10 cellular contexts compared by ENCODE assay signal in genomic region chr12:92297932-92298681, GRCh38.
A peak's percentile ranks its signal among the peaks of the same experiment; 100 is the strongest.
DNase-seq lines count a peak whose midpoint lies in the region; ATAC-seq and TF ChIP-seq lines count a peak whose summit lies in the region.
"Had no signal": no experiment of that assay in that cellular context is flagged by ENCODE, and none has a peak within 500 bp of the region (broad histone marks: within the 10 kb centered on the region; RNA-seq: fewer than 3 reads in every experiment).

No MANE protein-coding gene starts in this region.

- H3K9ac ChIP-seq in neuronal stem cell (ENCODE audit: low read depth, low read length, poor library complexity): no peak overlapping the region
- no peak overlapping the region for H3K9ac ChIP-seq in H9 (ENCODE audit: extremely low read depth, insufficient read length, low read length)

- no peaks in the 10 kb centered on the region for H3K23me2 ChIP-seq in H9 (ENCODE audit: insufficient read length, low read depth, low read length, poor library complexity, severe bottlenecking)

- TF ChIP-seq CTCF in astrocyte of the cerebellum (IDR thresholded peaks at IDR 0.05; ENCODE audit: low read depth, low read length, missing control alignments) (no peak), H9 (conservative IDR thresholded peaks at IDR 0.05) (no peak)

- DNase-seq in EL (peak; percentile 54), astrocyte of the cerebellum (ENCODE audit: low read depth) (peak; percentile 58), neuronal stem cell (ENCODE audit: low spot score) (no peak), H9 (no peak), NCI-H748 treated with DMSO at 0.1 percent for 48 hours (lab: John Stamatoyannopoulos, UW) (no peak)
- DNase-seq: NCI-H524 treated with DMSO at 0.1 percent for 48 hours had no signal

- no peak overlapping the region for H4K5ac ChIP-seq in H9 (ENCODE audit: insufficient read length, low read depth, low read length)

- no peaks in the 10 kb centered on the region for H3K27me3 ChIP-seq in neuronal stem cell (ENCODE audit: control insufficient read depth in 3 of 3, insufficient read depth in 3 of 3, low read depth in 1 of 3, low read length in 3 of 3)
- no peaks in the 10 kb centered on the region for H3K27me3 ChIP-seq in H9 (ENCODE audit: insufficient read depth, low read length)

- no CpG with 5 or more reads among the region's 8 CpGs for WGBS in neuronal stem cell (ENCODE audit: extremely low coverage in 2 of 2, insufficient read length in 2 of 2, insufficient replicate concordance in 1 of 2), 2 donors
- no CpG with 5 or more reads among the region's 8 CpGs for WGBS in H9 (ENCODE audit: extremely low coverage, insufficient read length, low lambda C conversion rate)

- H3K79me2 ChIP-seq in H9 (ENCODE audit: insufficient read depth, low read length): no peaks in the 10 kb centered on the region

- H3K4ac ChIP-seq in neuronal stem cell (ENCODE audit: low read length) (no peak overlapping the region), H9 (ENCODE audit: low read depth, low read length) (no peak overlapping the region)

- H4K91ac ChIP-seq in neuronal stem cell (ENCODE audit: low read depth, low read length, poor library complexity) (no peak overlapping the region), H9 (ENCODE audit: insufficient read length, low read depth, low read length) (no peak overlapping the region)

- no peaks in the 10 kb centered on the region for H3K36me3 Mint-ChIP-seq in H9 (ENCODE audit: insufficient read depth in 1 of 3, low read depth in 3 of 3)
- H3K36me3 Mint-ChIP-seq: brain had no signal

- no peaks in the 10 kb centered on the region for H3K9me3 ChIP-seq in neuronal stem cell (replicated peaks in 1 of 2; ENCODE audit: control insufficient read depth in 2 of 2, insufficient read depth in 1 of 2, low read depth in 1 of 2, low read length in 2 of 2)
- no peaks in the 10 kb centered on the region for H3K9me3 ChIP-seq in H9 (ENCODE audit: control insufficient read depth, low read depth, low read length)

- no peaks in the 10 kb centered on the region for H4K20me1 ChIP-seq in H9 (ENCODE audit: control insufficient read depth, insufficient read depth, insufficient read length)

- H3K79me1 ChIP-seq in neuronal stem cell (ENCODE audit: low read depth, low read length) (no peaks in the 10 kb centered on the region), H9 (ENCODE audit: insufficient read depth, low read depth, low read length, poor library complexity, severe bottlenecking) (no peaks in the 10 kb centered on the region)

- H3K4me1 ChIP-seq in neuronal stem cell (ENCODE audit: control insufficient read depth in 2 of 2, insufficient read depth in 1 of 2, low read depth in 1 of 2, low read length in 2 of 2) (peaks cover 4 to 7% of the 10 kb centered on the region in 2 donors), H9 (ENCODE audit: insufficient read depth, low read length) (no peaks in the 10 kb centered on the region)

- H2BK20ac ChIP-seq in H9 (ENCODE audit: low read depth, low read length, poor library complexity, severe bottlenecking): no peak overlapping the region

- H2AFZ ChIP-seq in neuronal stem cell (ENCODE audit: low read length): peak overlapping the region; percentile 9
- no peak overlapping the region for H2AFZ ChIP-seq in H9 (ENCODE audit: low read length)

- H2AK5ac ChIP-seq in neuronal stem cell (ENCODE audit: low read depth, low read length): no peak overlapping the region
- H2AK5ac ChIP-seq in H9 (ENCODE audit: insufficient read length, low read length): no peak overlapping the region

- H3K9me3 Mint-ChIP-seq in H9: no peaks in the 10 kb centered on the region

- ATAC-seq in HG03378 (IDR thresholded peaks at IDR 0.05; ENCODE audit: unreplicated experiment): peak; percentile 48
- ATAC-seq in GM18907 (IDR thresholded peaks at IDR 0.05; ENCODE audit: unreplicated experiment): no peak
- no peak for ATAC-seq in GM21737 (IDR thresholded peaks at IDR 0.05; ENCODE audit: unreplicated experiment)

- in situ Hi-C loops in astrocyte of the cerebellum (cut with HindIII; ENCODE audit: low sequenced_read_pairs): no loop called here

- H3T11ph ChIP-seq in H9 (ENCODE audit: low read length): no peak overlapping the region

- H2BK12ac ChIP-seq in neuronal stem cell (ENCODE audit: low read length): no peak overlapping the region
- H2BK12ac ChIP-seq in H9 (ENCODE audit: insufficient read length, low read depth, low read length): no peak overlapping the region

- H3K36me3 ChIP-seq in neuronal stem cell (replicated peaks in 1 of 2; ENCODE audit: control insufficient read depth in 2 of 2, insufficient read depth in 2 of 2, low read length in 2 of 2): no peaks in the 10 kb centered on the region

- H2BK120ac ChIP-seq in neuronal stem cell (ENCODE audit: low read depth, low read length) (no peak overlapping the region), H9 (ENCODE audit: low read depth, low read length, poor library complexity, severe bottlenecking) (no peak overlapping the region)

- H3K27ac ChIP-seq in neuronal stem cell (replicated peaks; ENCODE audit: low read length) (no peak overlapping the region), H9 (ENCODE audit: insufficient read length, low read depth, low read length) (no peak overlapping the region)

- H3K18ac ChIP-seq in neuronal stem cell (ENCODE audit: low read length) (no peak overlapping the region), H9 (ENCODE audit: insufficient read length, low read depth, low read length) (no peak overlapping the region)

- no peak overlapping the region for H2BK5ac ChIP-seq in neuronal stem cell (ENCODE audit: low read length)
- H2BK5ac ChIP-seq in H9 (ENCODE audit: insufficient read length, low read length): no peak overlapping the region

- no peak overlapping the region for H3K27ac Mint-ChIP-seq in H9

- no peak overlapping the region for H3K56ac ChIP-seq in H9 (ENCODE audit: insufficient read length, low read depth, low read length)

- H3K4me3 ChIP-seq in astrocyte of the cerebellum (ENCODE audit: low read depth, low read length) (no peak overlapping the region), neuronal stem cell (ENCODE audit: low read length in 2 of 2) (no peak overlapping the region)

- no peaks in the 10 kb centered on the region for H3K27me3 Mint-ChIP-seq in H9 (ENCODE audit: low read depth)

- H3K23ac ChIP-seq in neuronal stem cell (ENCODE audit: low read depth, low read length, poor library complexity) (no peak overlapping the region), H9 (ENCODE audit: insufficient read length, low read depth, low read length) (no peak overlapping the region)

- H3K4me3 Mint-ChIP-seq in H9: no peak overlapping the region
- H3K4me3 Mint-ChIP-seq: brain had no signal

- H3K14ac ChIP-seq in neuronal stem cell (ENCODE audit: low read length): no peak overlapping the region
- H3K14ac ChIP-seq in H9 (ENCODE audit: insufficient read depth, low read length): no peak overlapping the region

- H4K8ac ChIP-seq in neuronal stem cell (ENCODE audit: low read depth, low read length): no peak overlapping the region
- H4K8ac ChIP-seq in H9 (replicated peaks; ENCODE audit: insufficient read length, low read depth, low read length): no peak overlapping the region

- H3K4me2 ChIP-seq in neuronal stem cell (ENCODE audit: insufficient read depth, low read length, poor library complexity, severe bottlenecking) (no peak overlapping the region), H9 (ENCODE audit: insufficient read depth, insufficient read length, low read length) (no peak overlapping the region)

- peaks cover 0 to 9% of the 10 kb centered on the region in 2 experiments; a peak in 2 of 4 replicates for H3K4me1 Mint-ChIP-seq in H9

- H2BK15ac ChIP-seq in neuronal stem cell (ENCODE audit: low read length) (no peak overlapping the region), H9 (ENCODE audit: low read depth, low read length) (no peak overlapping the region)

Comparison
In these comparisons a context has a peak if more than half of its experiments do, and no peak if none do; other contexts are left out.
1. DNase-seq: peak in EL (single experiment) and astrocyte of the cerebellum (single experiment); none in neuronal stem cell (single experiment), H9 (single experiment) and NCI-H748 treated with DMSO at 0.1 percent for 48 hours (single experiment).